In the genomic region with DNA sequence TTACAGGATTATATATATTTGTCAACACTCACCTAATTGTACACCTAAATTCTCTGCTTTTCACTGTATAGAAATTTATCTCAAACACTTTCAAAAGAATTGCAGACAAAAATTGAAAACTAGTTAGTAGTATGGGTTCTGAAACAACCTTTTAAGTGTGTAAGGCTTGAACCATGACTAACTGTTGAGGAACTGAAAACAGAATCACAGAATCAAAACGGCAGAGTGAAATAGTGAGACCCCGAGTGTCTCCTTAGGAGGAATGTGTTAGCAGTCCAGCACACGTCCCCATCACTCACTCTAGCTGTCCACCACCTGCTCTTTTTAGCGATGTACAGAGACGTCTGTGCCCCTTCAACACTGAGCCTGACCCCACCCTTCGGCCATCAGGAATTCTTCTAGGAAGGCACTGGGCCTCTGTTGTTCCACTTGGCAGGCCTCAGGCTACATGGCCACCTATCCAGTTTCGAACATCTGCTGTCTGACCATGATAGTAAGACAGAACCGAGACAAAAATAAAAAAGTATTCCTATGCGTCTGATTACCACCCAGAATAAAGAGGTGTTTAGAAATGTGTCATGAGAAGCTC, we compare ENCODE assay signal across 17 cellular contexts.
"Had no signal": no experiment of that assay in that cellular context is flagged by ENCODE, and none has a peak within 500 bp of the region (broad histone marks: within the 10 kb centered on the region; RNA-seq: fewer than 3 reads in every experiment).

No MANE protein-coding gene starts in this region.

- H3K36me3 ChIP-seq: prostate gland, right atrium auricular region, spleen, thoracic aorta, tibial nerve, upper lobe of left lung had no signal

- H3K4me1 ChIP-seq: prostate gland, right atrium auricular region, spleen, upper lobe of left lung had no signal

- DNase-seq: dorsolateral prefrontal cortex; effector CD4-positive, alpha-beta T cell; hypothalamus; naive thymus-derived CD4-positive, alpha-beta T cell; nephron progenitor cell; nucleus accumbens; spleen; stimulated activated naive B cell treated with anti-CD40 and anti-IgM and Interleukin-4, amounts not matched to agents 10 μg/mL and 1 μg/mL and 100 μg/mL, for 72 hours; upper lobe of left lung had no signal

- H3K4me3 ChIP-seq: dorsolateral prefrontal cortex, lung, prostate gland, right atrium auricular region, skin epidermis, spleen, thoracic aorta, tibial nerve, upper lobe of left lung had no signal

- H3K27me3 ChIP-seq: dorsolateral prefrontal cortex, right atrium auricular region, spleen, tibial nerve, upper lobe of left lung had no signal

- H3K27ac ChIP-seq: dorsolateral prefrontal cortex, prostate gland, right atrium auricular region, skin epidermis, spleen, thoracic aorta, tibial nerve, upper lobe of left lung had no signal

- ATAC-seq: left lobe of liver; naive thymus-derived CD4-positive, alpha-beta T cell; sciatic nerve; stimulated activated naive B cell treated with anti-CD40 and anti-IgM and Interleukin-4, amounts not matched to agents 10 μg/mL and 1 μg/mL and 100 μg/mL, for 72 hours had no signal

- H3K9me3 ChIP-seq: prostate gland, thoracic aorta, tibial nerve, upper lobe of left lung had no signal
